1 cellular context compared by ENCODE assay signal in the genomic region with DNA sequence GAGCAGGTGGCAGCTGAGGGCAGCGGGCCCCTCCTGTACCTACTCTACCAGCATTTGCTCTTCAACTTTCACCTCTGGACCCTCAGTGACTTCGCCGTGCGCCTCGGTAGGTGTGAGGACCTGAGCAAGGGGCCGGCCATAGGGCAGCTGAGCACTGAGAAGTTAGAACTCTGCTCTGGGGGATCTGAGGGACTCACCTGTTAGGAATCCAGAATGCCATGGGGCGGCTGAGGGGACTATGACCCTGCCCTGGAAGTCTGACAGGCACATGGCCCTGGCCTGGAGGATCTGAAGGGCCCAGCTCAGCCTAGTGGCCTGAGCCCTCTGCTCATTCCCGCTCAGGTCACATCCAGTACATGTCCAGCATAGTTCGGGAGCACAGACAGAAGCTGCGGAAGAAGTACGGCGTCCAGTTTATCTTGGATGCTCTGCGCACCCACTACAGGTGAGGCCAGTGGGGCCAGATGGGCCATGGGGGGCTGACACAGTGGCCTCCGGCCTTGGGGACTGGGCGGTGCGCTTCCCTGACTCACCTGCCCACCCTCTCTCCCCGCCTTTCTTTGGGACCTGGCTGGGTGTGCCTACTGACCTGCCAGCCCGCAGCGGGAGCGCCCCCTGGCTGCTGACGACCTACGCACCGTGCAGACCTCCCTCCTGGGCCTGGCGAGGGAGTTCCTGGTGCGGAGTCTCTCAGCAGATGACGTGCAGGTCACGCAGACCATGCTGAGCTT.
TF ChIP-seq lines count a peak whose summit lies in the region.

No MANE protein-coding gene starts in this region.

TF ChIP-seq in K562, 482 proteins besides CTCF, POLR2A, EP300 and RAD21 (continued from another document and continues in another):
- TF ChIP-seq, protein P1, sequence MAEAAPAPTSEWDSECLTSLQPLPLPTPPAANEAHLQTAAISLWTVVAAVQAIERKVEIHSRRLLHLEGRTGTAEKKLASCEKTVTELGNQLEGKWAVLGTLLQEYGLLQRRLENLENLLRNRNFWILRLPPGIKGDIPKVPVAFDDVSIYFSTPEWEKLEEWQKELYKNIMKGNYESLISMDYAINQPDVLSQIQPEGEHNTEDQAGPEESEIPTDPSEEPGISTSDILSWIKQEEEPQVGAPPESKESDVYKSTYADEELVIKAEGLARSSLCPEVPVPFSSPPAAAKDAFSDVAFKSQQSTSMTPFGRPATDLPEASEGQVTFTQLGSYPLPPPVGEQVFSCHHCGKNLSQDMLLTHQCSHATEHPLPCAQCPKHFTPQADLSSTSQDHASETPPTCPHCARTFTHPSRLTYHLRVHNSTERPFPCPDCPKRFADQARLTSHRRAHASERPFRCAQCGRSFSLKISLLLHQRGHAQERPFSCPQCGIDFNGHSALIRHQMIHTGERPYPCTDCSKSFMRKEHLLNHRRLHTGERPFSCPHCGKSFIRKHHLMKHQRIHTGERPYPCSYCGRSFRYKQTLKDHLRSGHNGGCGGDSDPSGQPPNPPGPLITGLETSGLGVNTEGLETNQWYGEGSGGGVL (CRISPR knock-in tag; IDR thresholded peaks at IDR 0.05) = no peak
- TF ChIP-seq CC2D1A (IDR thresholded peaks at IDR 0.05) (peak; percentile 92), ZNF263 (CRISPR knock-in tag; IDR thresholded peaks at IDR 0.05; ENCODE audit: borderline replicate concordance) (peak; percentile 37; the same call in 1 of the 2 replicates), ZNF274 (IDR thresholded peaks at IDR 0.05; ENCODE audit: borderline replicate concordance, low read depth, low read length) (no peak), RFX7 (CRISPR knock-in tag; IDR thresholded peaks at IDR 0.05) (no peak), SRSF7 (optimal IDR thresholded peaks at IDR 0.05; ENCODE audit: low read depth, low read length) (no peak), CHD2 (IDR thresholded peaks at IDR 0.05; ENCODE audit: low read depth, low read length) (no peak), ZNF561 (CRISPR knock-in tag; conservative IDR thresholded peaks at IDR 0.05) (no peak), U2AF1 (optimal IDR thresholded peaks at IDR 0.05; ENCODE audit: low read depth, low read length) (no peak), ESRRB (CRISPR knock-in tag; IDR thresholded peaks at IDR 0.05; ENCODE audit: borderline replicate concordance) (no peak), PML (IDR thresholded peaks at IDR 0.05; ENCODE audit: low read length) (0 out of 2 replicates have a peak, but pooled peaks have one; percentile 22), TCFL5 (CRISPR knock-in tag; conservative IDR thresholded peaks at IDR 0.05) (no peak), HOXB6 (CRISPR knock-in tag; IDR thresholded peaks at IDR 0.05; ENCODE audit: borderline replicate concordance) (no peak), MEF2A (IDR thresholded peaks at IDR 0.05; ENCODE audit: control insufficient read depth, low read depth, low read length) (no peak), CBFB (CRISPR knock-in tag; IDR thresholded peaks at IDR 0.05) (no peak), NCOA4 (IDR thresholded peaks at IDR 0.05; ENCODE audit: partially characterized antibody) (no peak), CBX5 (IDR thresholded peaks at IDR 0.05; ENCODE audit: borderline replicate concordance, low read depth) (0 out of 2 replicates have a peak, but pooled peaks have one; percentile 46), XRCC5 (IDR thresholded peaks at IDR 0.05; ENCODE audit: low read depth, low read length) (peak; percentile 85), ADNP (tag; IDR thresholded peaks at IDR 0.05) (no peak), KDM2B (CRISPR knock-in tag; IDR thresholded peaks at IDR 0.05) (no peak), NFATC3 (IDR thresholded peaks at IDR 0.05) (no peak), SMARCB1 (IDR thresholded peaks at IDR 0.05; ENCODE audit: insufficient read length, low read depth) (no peak), EZH2 (IDR thresholded peaks at IDR 0.05; ENCODE audit: borderline replicate concordance, low read depth, low read length) (no peak), SIX5 (IDR thresholded peaks at IDR 0.05; ENCODE audit: borderline replicate concordance in 1 of 2, insufficient read depth in 1 of 2, low read depth in 1 of 2, low read length in 2 of 2) (no peak), ZSCAN29 (IDR thresholded peaks at IDR 0.05) (no peak), EGR1 (conservative IDR thresholded peaks at IDR 0.05) (no peak), ZNF717 (CRISPR knock-in tag; IDR thresholded peaks at IDR 0.05) (no peak), NCOA6 (IDR thresholded peaks at IDR 0.05) (no peak), CEBPG (CRISPR knock-in tag; IDR thresholded peaks at IDR 0.05) (no peak), CEBPG (tag; conservative IDR thresholded peaks at IDR 0.05 in 1 of 2, IDR thresholded peaks at IDR 0.05 in 1 of 2) (no peak)
- TF ChIP-seq, protein P2, sequence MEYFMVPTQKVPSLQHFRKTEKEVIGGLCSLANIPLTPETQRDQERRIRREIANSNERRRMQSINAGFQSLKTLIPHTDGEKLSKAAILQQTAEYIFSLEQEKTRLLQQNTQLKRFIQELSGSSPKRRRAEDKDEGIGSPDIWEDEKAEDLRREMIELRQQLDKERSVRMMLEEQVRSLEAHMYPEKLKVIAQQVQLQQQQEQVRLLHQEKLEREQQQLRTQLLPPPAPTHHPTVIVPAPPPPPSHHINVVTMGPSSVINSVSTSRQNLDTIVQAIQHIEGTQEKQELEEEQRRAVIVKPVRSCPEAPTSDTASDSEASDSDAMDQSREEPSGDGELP (CRISPR knock-in tag; IDR thresholded peaks at IDR 0.05; ENCODE audit: borderline replicate concordance) = peak; percentile 62; the same call in 1 of the 2 replicates
- TF ChIP-seq, protein P3, sequence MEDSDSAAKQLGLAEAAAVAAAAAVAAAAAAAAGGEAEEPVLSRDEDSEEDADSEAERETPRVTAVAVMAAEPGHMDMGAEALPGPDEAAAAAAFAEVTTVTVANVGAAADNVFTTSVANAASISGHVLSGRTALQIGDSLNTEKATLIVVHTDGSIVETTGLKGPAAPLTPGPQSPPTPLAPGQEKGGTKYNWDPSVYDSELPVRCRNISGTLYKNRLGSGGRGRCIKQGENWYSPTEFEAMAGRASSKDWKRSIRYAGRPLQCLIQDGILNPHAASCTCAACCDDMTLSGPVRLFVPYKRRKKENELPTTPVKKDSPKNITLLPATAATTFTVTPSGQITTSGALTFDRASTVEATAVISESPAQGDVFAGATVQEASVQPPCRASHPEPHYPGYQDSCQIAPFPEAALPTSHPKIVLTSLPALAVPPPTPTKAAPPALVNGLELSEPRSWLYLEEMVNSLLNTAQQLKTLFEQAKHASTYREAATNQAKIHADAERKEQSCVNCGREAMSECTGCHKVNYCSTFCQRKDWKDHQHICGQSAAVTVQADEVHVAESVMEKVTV (CRISPR knock-in tag; IDR thresholded peaks at IDR 0.05) = peak; percentile 77; the same call in 1 of the 2 replicates
- TF ChIP-seq, protein P4, sequence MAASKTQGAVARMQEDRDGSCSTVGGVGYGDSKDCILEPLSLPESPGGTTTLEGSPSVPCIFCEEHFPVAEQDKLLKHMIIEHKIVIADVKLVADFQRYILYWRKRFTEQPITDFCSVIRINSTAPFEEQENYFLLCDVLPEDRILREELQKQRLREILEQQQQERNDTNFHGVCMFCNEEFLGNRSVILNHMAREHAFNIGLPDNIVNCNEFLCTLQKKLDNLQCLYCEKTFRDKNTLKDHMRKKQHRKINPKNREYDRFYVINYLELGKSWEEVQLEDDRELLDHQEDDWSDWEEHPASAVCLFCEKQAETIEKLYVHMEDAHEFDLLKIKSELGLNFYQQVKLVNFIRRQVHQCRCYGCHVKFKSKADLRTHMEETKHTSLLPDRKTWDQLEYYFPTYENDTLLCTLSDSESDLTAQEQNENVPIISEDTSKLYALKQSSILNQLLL (CRISPR knock-in tag; IDR thresholded peaks at IDR 0.05; ENCODE audit: borderline replicate concordance) = no peak
- TF ChIP-seq, protein P5, sequence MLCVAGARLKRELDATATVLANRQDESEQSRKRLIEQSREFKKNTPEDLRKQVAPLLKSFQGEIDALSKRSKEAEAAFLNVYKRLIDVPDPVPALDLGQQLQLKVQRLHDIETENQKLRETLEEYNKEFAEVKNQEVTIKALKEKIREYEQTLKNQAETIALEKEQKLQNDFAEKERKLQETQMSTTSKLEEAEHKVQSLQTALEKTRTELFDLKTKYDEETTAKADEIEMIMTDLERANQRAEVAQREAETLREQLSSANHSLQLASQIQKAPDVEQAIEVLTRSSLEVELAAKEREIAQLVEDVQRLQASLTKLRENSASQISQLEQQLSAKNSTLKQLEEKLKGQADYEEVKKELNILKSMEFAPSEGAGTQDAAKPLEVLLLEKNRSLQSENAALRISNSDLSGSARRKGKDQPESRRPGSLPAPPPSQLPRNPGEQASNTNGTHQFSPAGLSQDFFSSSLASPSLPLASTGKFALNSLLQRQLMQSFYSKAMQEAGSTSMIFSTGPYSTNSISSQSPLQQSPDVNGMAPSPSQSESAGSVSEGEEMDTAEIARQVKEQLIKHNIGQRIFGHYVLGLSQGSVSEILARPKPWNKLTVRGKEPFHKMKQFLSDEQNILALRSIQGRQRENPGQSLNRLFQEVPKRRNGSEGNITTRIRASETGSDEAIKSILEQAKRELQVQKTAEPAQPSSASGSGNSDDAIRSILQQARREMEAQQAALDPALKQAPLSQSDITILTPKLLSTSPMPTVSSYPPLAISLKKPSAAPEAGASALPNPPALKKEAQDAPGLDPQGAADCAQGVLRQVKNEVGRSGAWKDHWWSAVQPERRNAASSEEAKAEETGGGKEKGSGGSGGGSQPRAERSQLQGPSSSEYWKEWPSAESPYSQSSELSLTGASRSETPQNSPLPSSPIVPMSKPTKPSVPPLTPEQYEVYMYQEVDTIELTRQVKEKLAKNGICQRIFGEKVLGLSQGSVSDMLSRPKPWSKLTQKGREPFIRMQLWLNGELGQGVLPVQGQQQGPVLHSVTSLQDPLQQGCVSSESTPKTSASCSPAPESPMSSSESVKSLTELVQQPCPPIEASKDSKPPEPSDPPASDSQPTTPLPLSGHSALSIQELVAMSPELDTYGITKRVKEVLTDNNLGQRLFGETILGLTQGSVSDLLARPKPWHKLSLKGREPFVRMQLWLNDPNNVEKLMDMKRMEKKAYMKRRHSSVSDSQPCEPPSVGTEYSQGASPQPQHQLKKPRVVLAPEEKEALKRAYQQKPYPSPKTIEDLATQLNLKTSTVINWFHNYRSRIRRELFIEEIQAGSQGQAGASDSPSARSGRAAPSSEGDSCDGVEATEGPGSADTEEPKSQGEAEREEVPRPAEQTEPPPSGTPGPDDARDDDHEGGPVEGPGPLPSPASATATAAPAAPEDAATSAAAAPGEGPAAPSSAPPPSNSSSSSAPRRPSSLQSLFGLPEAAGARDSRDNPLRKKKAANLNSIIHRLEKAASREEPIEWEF (CRISPR knock-in tag; IDR thresholded peaks at IDR 0.05) = no peak
- TF ChIP-seq, protein P6, sequence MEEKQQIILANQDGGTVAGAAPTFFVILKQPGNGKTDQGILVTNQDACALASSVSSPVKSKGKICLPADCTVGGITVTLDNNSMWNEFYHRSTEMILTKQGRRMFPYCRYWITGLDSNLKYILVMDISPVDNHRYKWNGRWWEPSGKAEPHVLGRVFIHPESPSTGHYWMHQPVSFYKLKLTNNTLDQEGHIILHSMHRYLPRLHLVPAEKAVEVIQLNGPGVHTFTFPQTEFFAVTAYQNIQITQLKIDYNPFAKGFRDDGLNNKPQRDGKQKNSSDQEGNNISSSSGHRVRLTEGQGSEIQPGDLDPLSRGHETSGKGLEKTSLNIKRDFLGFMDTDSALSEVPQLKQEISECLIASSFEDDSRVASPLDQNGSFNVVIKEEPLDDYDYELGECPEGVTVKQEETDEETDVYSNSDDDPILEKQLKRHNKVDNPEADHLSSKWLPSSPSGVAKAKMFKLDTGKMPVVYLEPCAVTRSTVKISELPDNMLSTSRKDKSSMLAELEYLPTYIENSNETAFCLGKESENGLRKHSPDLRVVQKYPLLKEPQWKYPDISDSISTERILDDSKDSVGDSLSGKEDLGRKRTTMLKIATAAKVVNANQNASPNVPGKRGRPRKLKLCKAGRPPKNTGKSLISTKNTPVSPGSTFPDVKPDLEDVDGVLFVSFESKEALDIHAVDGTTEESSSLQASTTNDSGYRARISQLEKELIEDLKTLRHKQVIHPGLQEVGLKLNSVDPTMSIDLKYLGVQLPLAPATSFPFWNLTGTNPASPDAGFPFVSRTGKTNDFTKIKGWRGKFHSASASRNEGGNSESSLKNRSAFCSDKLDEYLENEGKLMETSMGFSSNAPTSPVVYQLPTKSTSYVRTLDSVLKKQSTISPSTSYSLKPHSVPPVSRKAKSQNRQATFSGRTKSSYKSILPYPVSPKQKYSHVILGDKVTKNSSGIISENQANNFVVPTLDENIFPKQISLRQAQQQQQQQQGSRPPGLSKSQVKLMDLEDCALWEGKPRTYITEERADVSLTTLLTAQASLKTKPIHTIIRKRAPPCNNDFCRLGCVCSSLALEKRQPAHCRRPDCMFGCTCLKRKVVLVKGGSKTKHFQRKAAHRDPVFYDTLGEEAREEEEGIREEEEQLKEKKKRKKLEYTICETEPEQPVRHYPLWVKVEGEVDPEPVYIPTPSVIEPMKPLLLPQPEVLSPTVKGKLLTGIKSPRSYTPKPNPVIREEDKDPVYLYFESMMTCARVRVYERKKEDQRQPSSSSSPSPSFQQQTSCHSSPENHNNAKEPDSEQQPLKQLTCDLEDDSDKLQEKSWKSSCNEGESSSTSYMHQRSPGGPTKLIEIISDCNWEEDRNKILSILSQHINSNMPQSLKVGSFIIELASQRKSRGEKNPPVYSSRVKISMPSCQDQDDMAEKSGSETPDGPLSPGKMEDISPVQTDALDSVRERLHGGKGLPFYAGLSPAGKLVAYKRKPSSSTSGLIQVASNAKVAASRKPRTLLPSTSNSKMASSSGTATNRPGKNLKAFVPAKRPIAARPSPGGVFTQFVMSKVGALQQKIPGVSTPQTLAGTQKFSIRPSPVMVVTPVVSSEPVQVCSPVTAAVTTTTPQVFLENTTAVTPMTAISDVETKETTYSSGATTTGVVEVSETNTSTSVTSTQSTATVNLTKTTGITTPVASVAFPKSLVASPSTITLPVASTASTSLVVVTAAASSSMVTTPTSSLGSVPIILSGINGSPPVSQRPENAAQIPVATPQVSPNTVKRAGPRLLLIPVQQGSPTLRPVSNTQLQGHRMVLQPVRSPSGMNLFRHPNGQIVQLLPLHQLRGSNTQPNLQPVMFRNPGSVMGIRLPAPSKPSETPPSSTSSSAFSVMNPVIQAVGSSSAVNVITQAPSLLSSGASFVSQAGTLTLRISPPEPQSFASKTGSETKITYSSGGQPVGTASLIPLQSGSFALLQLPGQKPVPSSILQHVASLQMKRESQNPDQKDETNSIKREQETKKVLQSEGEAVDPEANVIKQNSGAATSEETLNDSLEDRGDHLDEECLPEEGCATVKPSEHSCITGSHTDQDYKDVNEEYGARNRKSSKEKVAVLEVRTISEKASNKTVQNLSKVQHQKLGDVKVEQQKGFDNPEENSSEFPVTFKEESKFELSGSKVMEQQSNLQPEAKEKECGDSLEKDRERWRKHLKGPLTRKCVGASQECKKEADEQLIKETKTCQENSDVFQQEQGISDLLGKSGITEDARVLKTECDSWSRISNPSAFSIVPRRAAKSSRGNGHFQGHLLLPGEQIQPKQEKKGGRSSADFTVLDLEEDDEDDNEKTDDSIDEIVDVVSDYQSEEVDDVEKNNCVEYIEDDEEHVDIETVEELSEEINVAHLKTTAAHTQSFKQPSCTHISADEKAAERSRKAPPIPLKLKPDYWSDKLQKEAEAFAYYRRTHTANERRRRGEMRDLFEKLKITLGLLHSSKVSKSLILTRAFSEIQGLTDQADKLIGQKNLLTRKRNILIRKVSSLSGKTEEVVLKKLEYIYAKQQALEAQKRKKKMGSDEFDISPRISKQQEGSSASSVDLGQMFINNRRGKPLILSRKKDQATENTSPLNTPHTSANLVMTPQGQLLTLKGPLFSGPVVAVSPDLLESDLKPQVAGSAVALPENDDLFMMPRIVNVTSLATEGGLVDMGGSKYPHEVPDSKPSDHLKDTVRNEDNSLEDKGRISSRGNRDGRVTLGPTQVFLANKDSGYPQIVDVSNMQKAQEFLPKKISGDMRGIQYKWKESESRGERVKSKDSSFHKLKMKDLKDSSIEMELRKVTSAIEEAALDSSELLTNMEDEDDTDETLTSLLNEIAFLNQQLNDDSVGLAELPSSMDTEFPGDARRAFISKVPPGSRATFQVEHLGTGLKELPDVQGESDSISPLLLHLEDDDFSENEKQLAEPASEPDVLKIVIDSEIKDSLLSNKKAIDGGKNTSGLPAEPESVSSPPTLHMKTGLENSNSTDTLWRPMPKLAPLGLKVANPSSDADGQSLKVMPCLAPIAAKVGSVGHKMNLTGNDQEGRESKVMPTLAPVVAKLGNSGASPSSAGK (IDR thresholded peaks at IDR 0.05) = no peak
